In the genomic region with DNA sequence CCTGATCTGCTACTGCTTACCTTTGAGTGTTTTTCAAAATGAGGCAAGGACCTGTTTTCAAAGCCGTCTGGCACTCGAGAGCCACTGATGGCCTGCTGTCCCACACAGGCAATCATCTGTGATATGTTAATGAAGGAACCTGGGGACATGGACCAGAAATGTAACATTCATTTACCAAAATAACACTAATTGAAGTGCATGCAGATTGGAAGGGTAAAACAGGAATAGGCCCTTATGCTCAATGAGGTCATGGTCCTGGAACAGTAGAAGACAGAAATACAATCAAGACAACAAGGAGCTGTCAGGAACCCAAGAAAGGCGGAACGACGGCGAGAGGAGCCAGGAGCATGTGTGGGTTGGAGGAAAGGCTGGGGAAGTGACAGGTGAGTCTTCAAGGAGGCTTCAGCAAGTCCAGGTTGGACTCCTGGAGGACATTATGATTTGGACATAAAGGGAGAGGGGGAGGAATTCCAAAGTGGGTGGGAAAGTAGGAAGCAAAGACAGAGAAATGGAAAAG, we compare ENCODE assay signal across 27 cellular contexts.
"Had no signal": no experiment of that assay in that cellular context is flagged by ENCODE, and none has a peak within 500 bp of the region (broad histone marks: within the 10 kb centered on the region; RNA-seq: fewer than 3 reads in every experiment).

No MANE protein-coding gene starts in this region.

- DNase-seq: activated CD4-positive, alpha-beta memory T cell treated with anti-CD3 and anti-CD28 coated beads for 36 hours; activated CD4-positive, alpha-beta T cell treated with anti-CD3 and anti-CD28 coated beads, Interleukin-2, amount 10 ng/mL, durations not matched to agents 7 days and 5 days; activated CD4-positive, CD25-positive, alpha-beta regulatory T cell; activated gamma-delta T cell treated with Interleukin-2 at 50 U/mL for 16 hours; activated naive CD4-positive, alpha-beta T cell treated with anti-CD3 and anti-CD28 coated beads, Interleukin-2, amount 50 U/mL, for 16 hours; activated T-cell treated with anti-CD3 and anti-CD28 coated beads for 4 hours; activated T-cell treated with anti-CD3 and anti-CD28 coated beads, Interleukin-2, amount 50 U/mL, for 48 hours; amniotic stem cell; body of pancreas; Karpas-422; MM.1S; NCI-H1436; NCI-H1694 treated with DMSO at 0.1 percent for 48 hours; NCI-H2081; OCI-M1; RPMI8226; T-cell; T-helper 2 cell; T1000 had no signal

- H3K9me3 ChIP-seq: ascending aorta, body of pancreas had no signal

- H3K27me3 ChIP-seq: ascending aorta, body of pancreas had no signal

- ATAC-seq: activated T-helper 17 cell treated with anti-CD3 and anti-CD28 coated beads, Interleukin-2, amount 50 U/mL, for 72 hours; body of pancreas; K562; Panc1; Right ventricle myocardium inferior; T-cell had no signal

- FAIRE-seq: K562, TTC549 had no signal

- H3K4me3 ChIP-seq: ascending aorta, body of pancreas, K562, SK-N-MC had no signal

- H3K4me1 ChIP-seq: ascending aorta, body of pancreas had no signal

- H3K27ac ChIP-seq: ascending aorta, body of pancreas, SK-N-MC, VCaP had no signal
